Comparison of ENCODE assay signal across 32 cellular contexts in genomic region chr1:80367058-80367457, GRCh38.
"Had no signal": no experiment of that assay in that cellular context is flagged by ENCODE, and none has a peak within 500 bp of the region (broad histone marks: within the 10 kb centered on the region; RNA-seq: fewer than 3 reads in every experiment).

No MANE protein-coding gene starts in this region.

- ATAC-seq: activated naive CD4-positive, alpha-beta T cell treated with anti-CD3 and anti-CD28 coated beads, Interleukin-2, amount 50 U/mL, for 72 hours; activated T-cell treated with anti-CD3 and anti-CD28 coated beads, Interleukin-2, amount 50 U/mL, for 72 hours; effector memory CD8-positive, alpha-beta T cell; foreskin keratinocyte; gastrocnemius medialis; heart left ventricle had no signal

- H3K4me1 Mint-ChIP-seq: activated CD4-positive, alpha-beta memory T cell treated with anti-CD3 and anti-CD28 coated beads, Interleukin-2, amount 10 ng/mL, durations not matched to agents 7 days and 5 days; activated CD4-positive, alpha-beta T cell treated with anti-CD3 and anti-CD28 coated beads, Interleukin-2, amount 10 ng/mL, durations not matched to agents 7 days and 5 days; activated naive CD4-positive, alpha-beta T cell treated with anti-CD3 and anti-CD28 coated beads, Interleukin-2, amount 10 ng/mL, durations not matched to agents 7 days and 5 days; activated naive CD8-positive, alpha-beta T cell treated with anti-CD3 and anti-CD28 coated beads, Interleukin-2, amount 10 ng/mL, durations not matched to agents 7 days and 5 days; central memory CD8-positive, alpha-beta T cell had no signal

- H3K36me3 ChIP-seq: brain microvascular endothelial cell, esophagus muscularis mucosa, gastrocnemius medialis, heart left ventricle had no signal

- DNase-seq: activated CD4-positive, alpha-beta memory T cell treated with anti-CD3 and anti-CD28 coated beads, Interleukin-2, amount 10 ng/mL, durations not matched to agents 7 days and 5 days; activated CD4-positive, alpha-beta T cell treated with anti-CD3 and anti-CD28 coated beads for 1 hour; activated CD4-positive, alpha-beta T cell treated with anti-CD3 and anti-CD28 coated beads for 4 hours; activated CD4-positive, alpha-beta T cell treated with anti-CD3 and anti-CD28 coated beads, Interleukin-2, amount 10 ng/mL, durations not matched to agents 7 days and 5 days; activated CD4-positive, alpha-beta T cell treated with anti-CD3 and anti-CD28 coated beads, Interleukin-2, amount 50 U/mL, for 4 hours; activated CD8-positive, alpha-beta memory T cell treated with anti-CD3 and anti-CD28 coated beads, Interleukin-2, amount 50 U/mL, for 48 hours; activated gamma-delta T cell; activated naive CD4-positive, alpha-beta T cell; activated naive CD4-positive, alpha-beta T cell treated with anti-CD3 and anti-CD28 coated beads, Interleukin-2, amount 10 ng/mL, durations not matched to agents 7 days and 5 days; activated naive CD8-positive, alpha-beta T cell treated with anti-CD3 and anti-CD28 coated beads, Interleukin-2, amount 10 ng/mL, durations not matched to agents 7 days and 5 days; activated T-cell treated with anti-CD3 and anti-CD28 coated beads for 4 hours; activated T-cell treated with anti-CD3 and anti-CD28 coated beads, Interleukin-2, amount 50 U/mL, for 24 hours; activated T-cell treated with anti-CD3 and anti-CD28 coated beads, Interleukin-2, amount 50 U/mL, for 72 hours; amniotic stem cell; anterior cingulate cortex; brain microvascular endothelial cell; dermis blood vessel endothelial cell; effector CD4-positive, alpha-beta T cell; effector memory CD8-positive, alpha-beta T cell; erythroblast; foreskin keratinocyte; gastrocnemius medialis; glutamatergic neuron; heart left ventricle; T1000 had no signal

- H3K36me3 Mint-ChIP-seq: activated naive CD4-positive, alpha-beta T cell treated with anti-CD3 and anti-CD28 coated beads, Interleukin-2, amount 10 ng/mL, durations not matched to agents 7 days and 5 days; activated naive CD4-positive, alpha-beta T cell treated with anti-CD3 and anti-CD28 coated beads, Interleukin-2, amount 50 U/mL, for 72 hours; activated naive CD8-positive, alpha-beta T cell treated with anti-CD3 and anti-CD28 coated beads, Interleukin-2, amount 10 ng/mL, durations not matched to agents 7 days and 5 days had no signal

- H3K27ac ChIP-seq: brain microvascular endothelial cell, coronary artery, esophagus muscularis mucosa, foreskin keratinocyte, gastrocnemius medialis, heart left ventricle had no signal

- FAIRE-seq: astrocyte, bronchial epithelial cell had no signal

- H3K9me3 ChIP-seq: esophagus muscularis mucosa, gastrocnemius medialis, heart left ventricle had no signal

- H3K27me3 Mint-ChIP-seq: activated CD4-positive, alpha-beta memory T cell treated with anti-CD3 and anti-CD28 coated beads, Interleukin-2, amount 10 ng/mL, durations not matched to agents 7 days and 5 days; activated CD4-positive, alpha-beta T cell treated with anti-CD3 and anti-CD28 coated beads, Interleukin-2, amount 10 ng/mL, durations not matched to agents 7 days and 5 days; activated naive CD4-positive, alpha-beta T cell treated with anti-CD3 and anti-CD28 coated beads, Interleukin-2, amount 10 ng/mL, durations not matched to agents 7 days and 5 days; activated naive CD8-positive, alpha-beta T cell treated with anti-CD3 and anti-CD28 coated beads, Interleukin-2, amount 10 ng/mL, durations not matched to agents 7 days and 5 days; activated T-cell treated with anti-CD3 and anti-CD28 coated beads, Interleukin-2, amount 50 U/mL, for 24 hours; central memory CD8-positive, alpha-beta T cell; effector memory CD8-positive, alpha-beta T cell had no signal

- H3K4me3 ChIP-seq: coronary artery, esophagus muscularis mucosa, gastrocnemius medialis, heart left ventricle had no signal

- H3K4me3 Mint-ChIP-seq: activated CD4-positive, alpha-beta memory T cell treated with anti-CD3 and anti-CD28 coated beads, Interleukin-2, amount 10 ng/mL, durations not matched to agents 7 days and 5 days; activated CD4-positive, alpha-beta T cell treated with anti-CD3 and anti-CD28 coated beads, Interleukin-2, amount 10 ng/mL, durations not matched to agents 7 days and 5 days; activated naive CD4-positive, alpha-beta T cell treated with anti-CD3 and anti-CD28 coated beads, Interleukin-2, amount 10 ng/mL, durations not matched to agents 7 days and 5 days; activated naive CD8-positive, alpha-beta T cell treated with anti-CD3 and anti-CD28 coated beads, Interleukin-2, amount 10 ng/mL, durations not matched to agents 7 days and 5 days; activated T-cell treated with anti-CD3 and anti-CD28 coated beads, Interleukin-2, amount 50 U/mL, for 24 hours; activated T-cell treated with anti-CD3 and anti-CD28 coated beads, Interleukin-2, amount 50 U/mL, for 72 hours; central memory CD8-positive, alpha-beta T cell; effector memory CD8-positive, alpha-beta T cell; T-helper 1 cell treated with Interleukin-12 subunit alpha and Interleukin-12 subunit beta and Interleukin-4 antibody, amounts not matched to agents 30 μg/mL and 1 μg/mL, for 36 hours had no signal

- H3K27ac Mint-ChIP-seq: activated CD4-positive, alpha-beta memory T cell treated with anti-CD3 and anti-CD28 coated beads, Interleukin-2, amount 10 ng/mL, durations not matched to agents 7 days and 5 days; activated CD4-positive, alpha-beta T cell treated with anti-CD3 and anti-CD28 coated beads, Interleukin-2, amount 10 ng/mL, durations not matched to agents 7 days and 5 days; activated naive CD4-positive, alpha-beta T cell treated with anti-CD3 and anti-CD28 coated beads, Interleukin-2, amount 10 ng/mL, durations not matched to agents 7 days and 5 days; activated naive CD4-positive, alpha-beta T cell treated with anti-CD3 and anti-CD28 coated beads, Interleukin-2, amount 50 U/mL, for 72 hours; activated naive CD8-positive, alpha-beta T cell treated with anti-CD3 and anti-CD28 coated beads, Interleukin-2, amount 10 ng/mL, durations not matched to agents 7 days and 5 days; activated T-cell treated with anti-CD3 and anti-CD28 coated beads, Interleukin-2, amount 50 U/mL, for 24 hours; activated T-cell treated with anti-CD3 and anti-CD28 coated beads, Interleukin-2, amount 50 U/mL, for 72 hours; effector memory CD8-positive, alpha-beta T cell; T-helper 1 cell treated with Interleukin-12 subunit alpha and Interleukin-12 subunit beta and Interleukin-4 antibody, amounts not matched to agents 30 μg/mL and 1 μg/mL, for 36 hours had no signal

- H3K9me3 Mint-ChIP-seq: activated CD4-positive, alpha-beta T cell treated with anti-CD3 and anti-CD28 coated beads, Interleukin-2, amount 10 ng/mL, durations not matched to agents 7 days and 5 days; activated naive CD4-positive, alpha-beta T cell treated with anti-CD3 and anti-CD28 coated beads, Interleukin-2, amount 10 ng/mL, durations not matched to agents 7 days and 5 days had no signal

- H3K27me3 ChIP-seq: brain microvascular endothelial cell, esophagus muscularis mucosa, foreskin keratinocyte, gastrocnemius medialis, heart left ventricle had no signal

- H3K4me1 ChIP-seq: esophagus muscularis mucosa, gastrocnemius medialis, heart left ventricle had no signal
